In the genomic region with DNA sequence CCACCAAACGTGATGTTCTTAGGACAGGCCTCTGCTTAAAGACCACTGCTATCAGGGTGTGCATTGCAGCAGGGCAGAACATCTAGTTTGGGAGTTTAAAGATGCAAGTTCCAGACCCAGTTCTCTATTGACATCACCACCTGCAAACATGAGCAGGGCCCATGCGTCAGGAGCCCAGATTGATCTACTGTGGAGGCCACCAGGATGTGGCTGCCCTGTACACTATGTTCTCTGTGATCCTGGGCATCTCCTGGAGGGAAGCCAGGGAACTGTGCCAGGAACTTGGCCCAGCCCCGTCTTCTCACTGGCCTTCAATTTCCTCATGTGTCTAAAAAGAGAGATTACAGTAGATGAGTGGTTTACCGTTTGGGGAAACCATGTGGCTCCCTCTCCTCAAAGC, we compare ENCODE assay signal across 10 cellular contexts.
DNase-seq lines count a peak whose midpoint lies in the region; ATAC-seq and TF ChIP-seq lines count a peak whose summit lies in the region.
"Had no signal": no experiment of that assay in that cellular context is flagged by ENCODE, and none has a peak within 500 bp of the region (broad histone marks: within the 10 kb centered on the region; RNA-seq: fewer than 3 reads in every experiment).

No MANE protein-coding gene starts in this region.

- no peak overlapping the region for H3K4me3 ChIP-seq in PC-3 (ENCODE audit: low read length)
- H3K4me3 ChIP-seq in ovary, result no peak overlapping the region

- H4K20me1 ChIP-seq in PC-3 (ENCODE audit: low read length), result no peaks in the 10 kb centered on the region

- H3K4me1 ChIP-seq in PC-3 (ENCODE audit: insufficient read depth, low read length) (peaks cover 16% of the 10 kb centered on the region; the same call in 1 of the 2 replicates), ovary (ENCODE audit: insufficient read depth) (no peaks in the 10 kb centered on the region)

- no peaks in the 10 kb centered on the region for H3K36me3 Mint-ChIP-seq in stimulated activated memory B cell treated with anti-CD40 and anti-IgM and Interleukin-4, amounts not matched to agents 10 μg/mL and 1 μg/mL and 100 μg/mL, for 72 hours
- H3K36me3 Mint-ChIP-seq: brain had no signal

- no peak overlapping the region for H3K27ac ChIP-seq in PC-3 (ENCODE audit: low read length)
- H3K27ac ChIP-seq in ovary, result no peak overlapping the region

- TF ChIP-seq EP300 in ovary (IDR thresholded peaks at IDR 0.05), result no peak

- no peaks in the 10 kb centered on the region for H3K36me3 ChIP-seq in PC-3 (ENCODE audit: low read depth, low read length)
- no peaks in the 10 kb centered on the region for H3K36me3 ChIP-seq in ovary

- 44 to 54% (median 46%) methylated on average over 4 of the region's 4 CpGs for WGBS in ovary, 3 donors

- no peak overlapping the region for H3K27ac Mint-ChIP-seq in stimulated activated memory B cell treated with anti-CD40 and anti-IgM and Interleukin-4, amounts not matched to agents 10 μg/mL and 1 μg/mL and 100 μg/mL, for 72 hours

- no peak overlapping the region for H3K4me2 ChIP-seq in PC-3 (ENCODE audit: low read length)

- BruUV-seq in PC-3 (replicated peaks; lab: Mats Ljungman, UMichigan), result no TSS peak

- no peak overlapping the region for H3K4me3 Mint-ChIP-seq in stimulated activated memory B cell treated with anti-CD40 and anti-IgM and Interleukin-4, amounts not matched to agents 10 μg/mL and 1 μg/mL and 100 μg/mL, for 72 hours
- H3K4me3 Mint-ChIP-seq: brain, neural crest cell had no signal

- H3K27me3 Mint-ChIP-seq in stimulated activated memory B cell treated with anti-CD40 and anti-IgM and Interleukin-4, amounts not matched to agents 10 μg/mL and 1 μg/mL and 100 μg/mL, for 72 hours, result no peaks in the 10 kb centered on the region

- no peak overlapping the region for H3K9ac ChIP-seq in PC-3 (ENCODE audit: low read length)

- no peaks in the 10 kb centered on the region for H3K9me2 ChIP-seq in PC-3 (replicated peaks; ENCODE audit: low read length)

- H2AFZ ChIP-seq in PC-3 (ENCODE audit: low read length), result no peak overlapping the region

- H3F3A ChIP-seq in PC-3 (ENCODE audit: low read length, unreplicated experiment), result no peaks in the 10 kb centered on the region

- CTCF ChIA-PET in PC-3 (lab: Charles Lee), result interaction anchor here (1.0 kb wide), 1 partner anchor 104 kb away, joined by 4 read pairs; no protein-coding TSS in a partner anchor

- TF ChIP-seq POLR2A in erythroblast (IDR thresholded peaks at IDR 0.05; ENCODE audit: low read length) (peak; percentile 57), ovary (IDR thresholded peaks at IDR 0.05) (no peak)

- H3K27me3 ChIP-seq in PC-3 (ENCODE audit: low read length), result no peaks in the 10 kb centered on the region
- no peaks in the 10 kb centered on the region for H3K27me3 ChIP-seq in ovary

- no peaks in the 10 kb centered on the region for H3K9me3 Mint-ChIP-seq in stimulated activated memory B cell treated with anti-CD40 and anti-IgM and Interleukin-4, amounts not matched to agents 10 μg/mL and 1 μg/mL and 100 μg/mL, for 72 hours
- H3K9me3 Mint-ChIP-seq: neural crest cell had no signal

- no peak for TF ChIP-seq CTCF in PC-3 (conservative IDR thresholded peaks at IDR 0.05; ENCODE audit: low read depth, low read length)
- TF ChIP-seq CTCF in ovary (IDR thresholded peaks at IDR 0.05), result no peak

- H3K9me3 ChIP-seq in PC-3 (ENCODE audit: low read length), result no peaks in the 10 kb centered on the region
- H3K9me3 ChIP-seq in ovary, result no peaks in the 10 kb centered on the region

- DNase-seq in COLO829 (ENCODE audit: low spot score) (peak; percentile 62), PC-3 (peak; percentile 71), erythroblast (lab: John Stamatoyannopoulos, UW) (peak; percentile 35 to 41), ovary (peak in 3 of 5 donors; percentile 25 to 72 (median 38)), retina (no peak)

- POLR2A ChIA-PET in PC-3 (lab: Charles Lee; ENCODE audit: unreplicated experiment), result no interaction called here

- H3K79me2 ChIP-seq in PC-3 (ENCODE audit: low read length), result no peaks in the 10 kb centered on the region

- H3K4me1 Mint-ChIP-seq in stimulated activated memory B cell treated with anti-CD40 and anti-IgM and Interleukin-4, amounts not matched to agents 10 μg/mL and 1 μg/mL and 100 μg/mL, for 72 hours, result peaks cover 11% of the 10 kb centered on the region

- ATAC-seq in PC-3 (peak; percentile 35), GM18498 (IDR thresholded peaks at IDR 0.05; ENCODE audit: unreplicated experiment) (no peak), HG02870 (IDR thresholded peaks at IDR 0.05; ENCODE audit: unreplicated experiment) (no peak)
- no peak for ATAC-seq in stimulated activated memory B cell treated with anti-CD40 and anti-IgM and Interleukin-4, amounts not matched to agents 10 μg/mL and 1 μg/mL and 100 μg/mL, for 72 hours

- intact Hi-C loops in PC-3 (cut with micrococcal nuclease) (no loop called here), ovary (cut with DNase I) (no loop called here)
